10 cellular contexts compared by ENCODE assay signal in the genomic region with DNA sequence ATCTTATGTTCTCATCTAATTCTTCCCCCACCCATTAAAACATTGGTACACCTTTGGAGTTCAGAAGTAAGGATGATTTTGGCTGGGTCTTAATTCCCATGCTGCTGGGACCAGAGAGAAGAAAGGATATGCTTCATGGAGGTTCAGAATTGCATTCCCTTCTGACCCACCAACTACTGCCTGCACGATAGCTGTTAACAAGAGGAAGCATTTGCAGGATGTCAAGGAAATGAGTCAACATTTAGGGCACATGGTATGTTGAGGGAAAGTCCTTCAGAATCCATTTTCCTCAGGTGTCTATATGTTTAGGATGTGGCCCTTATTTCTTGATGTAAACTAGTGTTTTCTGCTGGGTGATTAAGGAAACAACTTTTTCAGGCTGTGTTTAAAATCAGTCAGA.
A peak's percentile ranks its signal among the peaks of the same experiment; 100 is the strongest.
DNase-seq lines count a peak whose midpoint lies in the region; ATAC-seq, FAIRE-seq and TF ChIP-seq lines count a peak whose summit lies in the region.
"Had no signal": no experiment of that assay in that cellular context is flagged by ENCODE, and none has a peak within 500 bp of the region (broad histone marks: within the 10 kb centered on the region; RNA-seq: fewer than 3 reads in every experiment).

No MANE protein-coding gene starts in this region.

- H3K4me1 ChIP-seq in endothelial cell of umbilical vein (ENCODE audit: control insufficient read depth, extremely low read depth, insufficient read depth, low read length) (peaks cover 8% of the 10 kb centered on the region), mucosa of descending colon (ENCODE audit: low read depth) (no peaks in the 10 kb centered on the region), adrenal gland (replicated peaks in 1 of 2) (no peaks in the 10 kb centered on the region)

- H3K9me1 ChIP-seq in endothelial cell of umbilical vein (replicated peaks; ENCODE audit: control insufficient read depth, extremely low read depth, insufficient read depth, low read length), result no peaks in the 10 kb centered on the region

- no TSS peak for BruUV-seq in endothelial cell of umbilical vein (replicated peaks; lab: Mats Ljungman, UMichigan)

- intact Hi-C loops in endothelial cell of umbilical vein (cut with micrococcal nuclease), result loop anchor here (2.0 kb wide), 1 partner anchor 14 kb away; no protein-coding TSS in a partner anchor
- intact Hi-C loops in mucosa of descending colon (cut with DNase I, micrococcal nuclease), result no loop called here
- intact Hi-C loops in adrenal gland (cut with DNase I), result no loop called here

- DNase-seq in GM12865 (ENCODE audit: low read depth) (peak; percentile 3), OCI-M1 (lab: John Stamatoyannopoulos, UW) (peak; percentile 20), endothelial cell of umbilical vein (ENCODE audit: low read depth, low spot score) (peak; percentile 78), mucosa of descending colon (no peak), adrenal gland (no peak), T-helper 2 cell (no peak)
- DNase-seq in activated naive CD4-positive, alpha-beta T cell treated with anti-CD3 and anti-CD28 coated beads, Interleukin-2, amount 50 U/mL, for 16 hours, result no peak
- DNase-seq in activated CD4-positive, alpha-beta T cell treated with anti-CD3 and anti-CD28 coated beads, Interleukin-2, amount 50 U/mL, for 4 hours, result no peak
- DNase-seq: caudate nucleus, SHP77 had no signal

- FAIRE-seq in endothelial cell of umbilical vein (lab: Jason Lieb, UNC), result peak; percentile 98

- no peak overlapping the region for H2AFZ ChIP-seq in endothelial cell of umbilical vein (ENCODE audit: low read depth, low read length)

- H3K27me3 ChIP-seq in endothelial cell of umbilical vein (ENCODE audit: control insufficient read depth in 2 of 2, insufficient read depth in 2 of 2, low read length in 2 of 2) (no peaks in the 10 kb centered on the region), adrenal gland (no peaks in the 10 kb centered on the region)

- ATAC-seq in mucosa of descending colon, result peak; percentile 42

- no peak overlapping the region for H3K9ac ChIP-seq in endothelial cell of umbilical vein (replicated peaks; ENCODE audit: extremely low read depth, insufficient read depth, low read length)

- H4K20me1 ChIP-seq in endothelial cell of umbilical vein (replicated peaks; ENCODE audit: control insufficient read depth, extremely low read depth, insufficient read depth, low read length), result no peaks in the 10 kb centered on the region

- H3K27ac ChIP-seq in endothelial cell of umbilical vein (ENCODE audit: insufficient read depth, low read depth, low read length) (peak overlapping the region; percentile 66), adrenal gland (no peak overlapping the region)

- POLR2A ChIA-PET in endothelial cell of umbilical vein (lab: Charles Lee), result no interaction called here

- peak; percentile 23 for TF ChIP-seq POLR2A in endothelial cell of umbilical vein (IDR thresholded peaks at IDR 0.05; ENCODE audit: low read depth, low read length)
- TF ChIP-seq POLR2A in adrenal gland (IDR thresholded peaks at IDR 0.05), result no peak

- CTCF ChIA-PET in endothelial cell of umbilical vein (lab: Charles Lee), result interaction anchor here (0.9 kb wide), 1 partner anchor 15 kb away, joined by 6 read pairs; no protein-coding TSS in a partner anchor

- H3K4me2 ChIP-seq in endothelial cell of umbilical vein (ENCODE audit: insufficient read depth, low read length), result peak overlapping the region; percentile 48

- dilution Hi-C loops in endothelial cell of umbilical vein (cut with MboI; ENCODE audit: extremely low pct_ligation_motif_present, low sequenced_read_pairs), result no loop called here

- H3K79me2 ChIP-seq in endothelial cell of umbilical vein (ENCODE audit: control insufficient read depth, insufficient read depth, low read length), result no peaks in the 10 kb centered on the region

- no peak overlapping the region for H3K4me3 ChIP-seq in GM12865 (ENCODE audit: low read depth, low read length)
- H3K4me3 ChIP-seq in endothelial cell of umbilical vein (replicated peaks in 1 of 3; ENCODE audit: insufficient read depth in 1 of 3, low read depth in 1 of 3, low read length in 3 of 3), result no peak overlapping the region
- no peak overlapping the region for H3K4me3 ChIP-seq in mucosa of descending colon
- H3K4me3 ChIP-seq in adrenal gland, result no peak overlapping the region

- H3K36me3 ChIP-seq in endothelial cell of umbilical vein (ENCODE audit: control insufficient read depth in 2 of 2, extremely low read depth in 1 of 2, insufficient read depth in 2 of 2, low read length in 2 of 2), result no peaks in the 10 kb centered on the region
- no peaks in the 10 kb centered on the region for H3K36me3 ChIP-seq in mucosa of descending colon (ENCODE audit: low read depth)
- H3K36me3 ChIP-seq in adrenal gland (replicated peaks in 1 of 2), result no peaks in the 10 kb centered on the region

- 36 to 39% (median 38%) methylated on average over 1 of the region's 1 CpG; no CpG with 5 or more reads in 1 of the 4 donors for WGBS in adrenal gland, 4 donors

- TF ChIP-seq CTCF in GM12865 (IDR thresholded peaks at IDR 0.05; ENCODE audit: insufficient read depth, low read depth, low read length, missing control alignments), result no peak
- TF ChIP-seq CTCF in endothelial cell of umbilical vein (IDR thresholded peaks at IDR 0.05; ENCODE audit: extremely low read depth in 1 of 2, insufficient read depth in 1 of 2, low read depth in 1 of 2, low read length in 2 of 2), result no peak
- no peak for TF ChIP-seq CTCF in mucosa of descending colon (IDR thresholded peaks at IDR 0.05)
- TF ChIP-seq CTCF in adrenal gland (IDR thresholded peaks at IDR 0.05), result no peak

- no peaks in the 10 kb centered on the region for H3K9me3 ChIP-seq in endothelial cell of umbilical vein (replicated peaks; ENCODE audit: control insufficient read depth, insufficient read depth, low read length)
- no peaks in the 10 kb centered on the region for H3K9me3 ChIP-seq in mucosa of descending colon
- no peaks in the 10 kb centered on the region for H3K9me3 ChIP-seq in adrenal gland (replicated peaks in 1 of 3)

TF ChIP-seq in endothelial cell of umbilical vein, 7 proteins besides CTCF, POLR2A, EP300 and RAD21:
- peak; percentile 29 for TF ChIP-seq MYC (IDR thresholded peaks at IDR 0.05; ENCODE audit: low read depth, low read length)
- TF ChIP-seq GATA2 (IDR thresholded peaks at IDR 0.05; ENCODE audit: insufficient read depth, insufficient read length, low read depth, low read length), result no peak
- peak; percentile 69 for TF ChIP-seq FOS (IDR thresholded peaks at IDR 0.05; ENCODE audit: borderline replicate concordance, insufficient read depth, low read length)
- no peak for TF ChIP-seq EZH2 (IDR thresholded peaks at IDR 0.05; ENCODE audit: borderline replicate concordance, low read depth, low read length, severe bottlenecking)
- peak; percentile 77 for TF ChIP-seq JUN (IDR thresholded peaks at IDR 0.05; ENCODE audit: borderline replicate concordance, insufficient read depth, insufficient read length, low read depth)
- TF ChIP-seq, protein P1, sequence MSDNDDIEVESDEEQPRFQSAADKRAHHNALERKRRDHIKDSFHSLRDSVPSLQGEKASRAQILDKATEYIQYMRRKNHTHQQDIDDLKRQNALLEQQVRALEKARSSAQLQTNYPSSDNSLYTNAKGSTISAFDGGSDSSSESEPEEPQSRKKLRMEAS (IDR thresholded peaks at IDR 0.05; ENCODE audit: insufficient read depth, insufficient read length), result peak; percentile 42
- TF ChIP-seq POLR2AphosphoS5 (IDR thresholded peaks at IDR 0.05; ENCODE audit: insufficient read depth, low read depth, low read length), result no peak

Comparison
In these comparisons a context has a peak if more than half of its experiments do, and no peak if none do; other contexts are left out.
1. DNase-seq: peak in GM12865 (single experiment), OCI-M1 (single experiment) and endothelial cell of umbilical vein (single experiment); none in mucosa of descending colon (0 of 3), activated naive CD4-positive, alpha-beta T cell treated with anti-CD3 and anti-CD28 coated beads, Interleukin-2, amount 50 U/mL, for 16 hours (single experiment), adrenal gland (0 of 7), activated CD4-positive, alpha-beta T cell treated with anti-CD3 and anti-CD28 coated beads, Interleukin-2, amount 50 U/mL, for 4 hours (0 of 2) and T-helper 2 cell (0 of 5).